In the genomic region with DNA sequence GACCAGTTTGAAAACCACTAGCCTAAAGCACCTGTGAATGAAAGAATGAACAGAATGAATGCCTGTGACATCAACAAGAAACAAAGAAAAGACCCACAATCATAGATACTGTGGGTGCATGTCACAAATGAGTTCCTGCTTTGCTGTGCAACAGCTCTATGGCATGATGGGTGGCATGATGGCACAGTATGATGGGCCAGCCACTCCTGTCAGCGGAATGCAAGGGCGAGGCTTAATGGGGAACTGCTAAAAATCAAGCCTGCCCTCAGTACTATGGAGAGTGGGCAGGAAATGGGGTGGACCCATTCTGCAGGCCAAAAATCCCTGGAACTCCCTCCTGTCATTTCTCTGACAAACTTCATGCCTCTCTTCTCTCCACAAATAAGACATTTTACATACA, we compare ENCODE assay signal across 29 cellular contexts.
"Had no signal": no experiment of that assay in that cellular context is flagged by ENCODE, and none has a peak within 500 bp of the region (broad histone marks: within the 10 kb centered on the region; RNA-seq: fewer than 3 reads in every experiment).

No MANE protein-coding gene starts in this region.

- H3K9me3 Mint-ChIP-seq: activated CD4-positive, alpha-beta memory T cell treated with anti-CD3 and anti-CD28 coated beads for 36 hours; activated CD4-positive, alpha-beta T cell treated with anti-CD3 and anti-CD28 coated beads, Interleukin-2, amount 10 ng/mL, durations not matched to agents 7 days and 5 days; activated naive CD4-positive, alpha-beta T cell treated with anti-CD3 and anti-CD28 coated beads for 36 hours; activated T-cell treated with anti-CD3 and anti-CD28 coated beads, Interleukin-2, amount 50 U/mL, for 4 hours; activated T-helper 17 cell treated with anti-CD3 and anti-CD28 coated beads, Interleukin-2, amount 50 U/mL, for 72 hours; brain; IgD-negative memory B cell; T-cell had no signal

- H3K4me2 ChIP-seq: PC-9 had no signal

- H3K4me1 Mint-ChIP-seq: IgD-negative memory B cell had no signal

- DNase-seq: activated CD4-positive, alpha-beta memory T cell treated with anti-CD3 and anti-CD28 coated beads for 36 hours; activated CD4-positive, alpha-beta T cell treated with anti-CD3 and anti-CD28 coated beads, Interleukin-2, amount 10 ng/mL, durations not matched to agents 7 days and 5 days; activated CD4-positive, CD25-positive, alpha-beta regulatory T cell; activated CD8-positive, alpha-beta memory T cell treated with anti-CD3 and anti-CD28 coated beads for 24 hours; activated gamma-delta T cell; activated naive CD4-positive, alpha-beta T cell treated with anti-CD3 and anti-CD28 coated beads for 36 hours; activated T-cell treated with anti-CD3 and anti-CD28 coated beads, Interleukin-2, amount 50 U/mL, for 4 hours; amygdala; KG1; MV-4-11; NCI-H1092 treated with DMSO at 0.1 percent for 48 hours; NCI-H1417 treated with DMSO at 0.1 percent for 48 hours; NCI-H1694; NCI-H2029; NCI-H2107; NCI-H2171 treated with DMSO at 0.1 percent for 48 hours; NCI-H345; NCI-H510A; NCI-H526 treated with DMSO at 0.1 percent for 48 hours; PC-9; SIG-M5; T-cell; T-helper 2 cell; T1000 had no signal

- H3K27me3 Mint-ChIP-seq: activated CD4-positive, alpha-beta memory T cell treated with anti-CD3 and anti-CD28 coated beads for 36 hours; activated CD4-positive, alpha-beta T cell treated with anti-CD3 and anti-CD28 coated beads, Interleukin-2, amount 10 ng/mL, durations not matched to agents 7 days and 5 days; activated naive CD8-positive, alpha-beta T cell; activated T-helper 17 cell treated with anti-CD3 and anti-CD28 coated beads, Interleukin-2, amount 50 U/mL, for 72 hours; T-cell had no signal

- H3K4me3 ChIP-seq: PC-9 had no signal

- H3K27ac ChIP-seq: PC-9, VCaP had no signal

- H3K4me3 Mint-ChIP-seq: activated CD4-positive, alpha-beta memory T cell treated with anti-CD3 and anti-CD28 coated beads for 36 hours; activated CD4-positive, alpha-beta T cell treated with anti-CD3 and anti-CD28 coated beads, Interleukin-2, amount 10 ng/mL, durations not matched to agents 7 days and 5 days; activated naive CD4-positive, alpha-beta T cell treated with anti-CD3 and anti-CD28 coated beads for 36 hours; activated naive CD8-positive, alpha-beta T cell; activated T-cell treated with anti-CD3 and anti-CD28 coated beads, Interleukin-2, amount 50 U/mL, for 4 hours; activated T-helper 17 cell treated with anti-CD3 and anti-CD28 coated beads, Interleukin-2, amount 50 U/mL, for 72 hours; brain; IgD-negative memory B cell; T-cell had no signal

- H3K36me3 Mint-ChIP-seq: IgD-negative memory B cell had no signal

- H3K27ac Mint-ChIP-seq: activated CD4-positive, alpha-beta memory T cell treated with anti-CD3 and anti-CD28 coated beads for 36 hours; activated CD4-positive, alpha-beta T cell treated with anti-CD3 and anti-CD28 coated beads, Interleukin-2, amount 10 ng/mL, durations not matched to agents 7 days and 5 days; activated naive CD4-positive, alpha-beta T cell treated with anti-CD3 and anti-CD28 coated beads for 36 hours; activated naive CD8-positive, alpha-beta T cell; activated T-helper 17 cell treated with anti-CD3 and anti-CD28 coated beads, Interleukin-2, amount 50 U/mL, for 72 hours; IgD-negative memory B cell had no signal

- ATAC-seq: activated T-cell treated with anti-CD3 and anti-CD28 coated beads, Interleukin-2, amount 50 U/mL, for 4 hours; activated T-helper 17 cell treated with anti-CD3 and anti-CD28 coated beads, Interleukin-2, amount 50 U/mL, for 72 hours; T-cell had no signal

- H2AFZ ChIP-seq: PC-9 had no signal
